ENCODE assay signal across 8 cellular contexts in the genomic region with DNA sequence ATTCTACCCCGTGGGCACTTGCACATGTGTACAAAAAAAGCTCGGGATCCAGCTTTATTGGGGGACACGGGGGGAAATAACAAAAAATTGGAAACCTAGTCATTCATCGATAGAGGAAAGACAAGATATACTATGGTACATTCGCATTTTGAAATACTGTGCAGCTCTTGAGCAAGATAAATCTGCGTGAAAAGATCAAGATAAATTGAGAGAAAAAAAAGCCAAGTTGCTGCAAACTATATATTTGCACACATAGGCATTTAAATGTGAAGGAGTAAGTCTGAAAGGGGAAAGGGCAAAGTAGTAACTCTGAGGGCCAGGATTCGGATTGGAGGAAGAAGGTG. TPM values are rescaled to one million over a fixed set of nuclear protein-coding genes. Genes with fewer than 3 reads are reported as not detected.
DNase-seq lines count a peak whose midpoint lies in the region; ATAC-seq and TF ChIP-seq lines count a peak whose summit lies in the region.

No MANE protein-coding gene starts in this region.

- CTCF ChIA-PET in activated B cell treated with CpG ODN at 0.5 μM for 24 hours (lab: Charles Lee) = interaction anchor here (1.5 kb wide), 1 partner anchor 37 kb away, joined by 4 read pairs; no protein-coding TSS in a partner anchor

- H3K9me3 Mint-ChIP-seq in GM23338 (no peaks in the 10 kb centered on the region), activated B cell treated with CpG ODN at 0.5 μM for 24 hours (no peaks in the 10 kb centered on the region), glutamatergic neuron (ENCODE audit: unreplicated experiment) (no peaks in the 10 kb centered on the region)

- H3K27ac ChIP-seq in GM23338 (ENCODE audit: low read depth) (no peak overlapping the region), skeletal muscle tissue (ENCODE audit: low read depth, low read length) (peak overlapping the region; percentile 96)

- peaks cover 8% of the 10 kb centered on the region; the same call in 2 of the 3 replicates for H3K36me3 Mint-ChIP-seq in GM23338 (ENCODE audit: low read depth)
- H3K36me3 Mint-ChIP-seq in activated B cell treated with CpG ODN at 0.5 μM for 24 hours (ENCODE audit: low read depth) = peaks cover 31% of the 10 kb centered on the region
- H3K36me3 Mint-ChIP-seq in glutamatergic neuron (ENCODE audit: unreplicated experiment) = no peaks in the 10 kb centered on the region

- DNase-seq in GM23338 (ENCODE audit: low spot score) (no peak), activated B cell treated with CpG ODN at 0.5 μM for 24 hours (no peak), glutamatergic neuron (no peak), COLO668 (lab: John Stamatoyannopoulos, UW; ENCODE audit: unreplicated experiment) (no peak)

- no peak for ATAC-seq in GM23338
- ATAC-seq in activated B cell treated with CpG ODN at 0.5 μM for 24 hours (ENCODE audit: low read depth) = no peak
- ATAC-seq in GM21447 (IDR thresholded peaks at IDR 0.05; ENCODE audit: unreplicated experiment) = no peak
- no peak for ATAC-seq in HG03108 (IDR thresholded peaks at IDR 0.05; ENCODE audit: unreplicated experiment)
- no peak for ATAC-seq in GM21381 (IDR thresholded peaks at IDR 0.05; ENCODE audit: unreplicated experiment)

- no peaks in the 10 kb centered on the region for H3F3A ChIP-seq in GM23338 (replicated peaks; ENCODE audit: low read depth)

- H3K27me3 Mint-ChIP-seq in GM23338 (ENCODE audit: insufficient read depth, low read depth, poor library complexity) = peaks cover 6% of the 10 kb centered on the region
- H3K27me3 Mint-ChIP-seq in activated B cell treated with CpG ODN at 0.5 μM for 24 hours = no peaks in the 10 kb centered on the region
- no peaks in the 10 kb centered on the region for H3K27me3 Mint-ChIP-seq in glutamatergic neuron (ENCODE audit: unreplicated experiment)

- no peak for TF ChIP-seq CTCF in GM23338 (conservative IDR thresholded peaks at IDR 0.05; ENCODE audit: low read depth in 2 of 2)
- TF ChIP-seq CTCF in activated B cell treated with CpG ODN at 0.5 μM for 24 hours (IDR thresholded peaks at IDR 0.05) = no peak
- no peak for TF ChIP-seq CTCF in glutamatergic neuron (IDR thresholded peaks at IDR 0.05; ENCODE audit: partially characterized antibody, unreplicated experiment)

- H3K4me2 ChIP-seq in GM23338 = peak overlapping the region; percentile 90

- peak overlapping the region; percentile 18; the same call in 1 of the 2 replicates for H2AFZ ChIP-seq in GM23338

- H3K27ac Mint-ChIP-seq in GM23338 (peak overlapping the region; percentile 95), activated B cell treated with CpG ODN at 0.5 μM for 24 hours (peak overlapping the region; percentile 98), glutamatergic neuron (ENCODE audit: unreplicated experiment) (peak overlapping the region; percentile 93)

- H3K9me3 ChIP-seq in skeletal muscle tissue (ENCODE audit: control insufficient read depth in 3 of 3, low read length in 3 of 3) = no peaks in the 10 kb centered on the region

- no peaks in the 10 kb centered on the region for H3K36me3 ChIP-seq in GM23338 (ENCODE audit: insufficient read depth)
- H3K36me3 ChIP-seq in skeletal muscle tissue (ENCODE audit: control insufficient read depth in 3 of 3, insufficient read depth in 3 of 3, low read length in 3 of 3) = peaks cover 0 to 3% (median 0%) of the 10 kb centered on the region in 3 donors

- H3K79me2 ChIP-seq in GM23338 (replicated peaks; ENCODE audit: insufficient read depth) = peaks cover 42% of the 10 kb centered on the region

- POLR2A ChIA-PET in activated B cell treated with CpG ODN at 0.5 μM for 24 hours (lab: Charles Lee) = interaction anchor here (0.6 to 3.0 kb wide), 16 partner anchors 9 to 616 kb away, joined by 3 to 24 read pairs (median 4); a partner anchor contains a TSS

- H3K9ac ChIP-seq in skeletal muscle tissue (ENCODE audit: low read depth in 1 of 3, low read length in 3 of 3) = peak overlapping the region; percentile 79 to 96 (median 89)

- H3K27me3 ChIP-seq in GM23338 (ENCODE audit: insufficient read depth) = no peaks in the 10 kb centered on the region
- H3K27me3 ChIP-seq in skeletal muscle tissue (ENCODE audit: control insufficient read depth in 3 of 3, insufficient read depth in 3 of 3, low read length in 3 of 3) = no peaks in the 10 kb centered on the region

- H3K4me3 Mint-ChIP-seq in GM23338 = peak overlapping the region; percentile 95
- H3K4me3 Mint-ChIP-seq in activated B cell treated with CpG ODN at 0.5 μM for 24 hours = peak overlapping the region; percentile 98
- peak overlapping the region; percentile 94 for H3K4me3 Mint-ChIP-seq in glutamatergic neuron (ENCODE audit: unreplicated experiment)

- H3K4me1 Mint-ChIP-seq in GM23338 = peaks cover 4% of the 10 kb centered on the region; the same call in 1 of the 3 replicates
- H3K4me1 Mint-ChIP-seq in activated B cell treated with CpG ODN at 0.5 μM for 24 hours = peaks cover 41% of the 10 kb centered on the region
- H3K4me1 Mint-ChIP-seq in glutamatergic neuron (ENCODE audit: low read depth, unreplicated experiment) = peaks cover 3% of the 10 kb centered on the region

- H3K9me2 ChIP-seq in GM23338 (ENCODE audit: insufficient read depth) = no peaks in the 10 kb centered on the region

- intact Hi-C loops in activated B cell treated with CpG ODN at 0.5 μM for 24 hours (cut with micrococcal nuclease) = loop anchor here (1.0 to 5.0 kb wide), 3 partner anchors 12 to 1824 kb away; no protein-coding TSS in a partner anchor

- H4K20me1 ChIP-seq in GM23338 (replicated peaks; ENCODE audit: insufficient read depth) = no peaks in the 10 kb centered on the region; the same call in 1 of the 2 replicates

- peak overlapping the region; percentile 89 for H3K4me3 ChIP-seq in GM23338
- H3K4me3 ChIP-seq in skeletal muscle tissue (ENCODE audit: low read length in 3 of 3) = peak overlapping the region; percentile 87 to 96 (median 93)

- H3K4me1 ChIP-seq in GM23338 (ENCODE audit: insufficient read depth) = peaks cover 5% of the 10 kb centered on the region
- H3K4me1 ChIP-seq in skeletal muscle tissue (ENCODE audit: control insufficient read depth in 3 of 3, insufficient read depth in 3 of 3, low read length in 3 of 3) = peaks cover 16 to 19% (median 18%) of the 10 kb centered on the region in 3 donors

TF ChIP-seq in GM23338, 12 proteins besides CTCF, POLR2A, EP300 and RAD21 (continues in another document):
- TF ChIP-seq ZNF331 (CRISPR knock-in tag; IDR thresholded peaks at IDR 0.05; ENCODE audit: low read depth) (no peak), JUNB (IDR thresholded peaks at IDR 0.05; ENCODE audit: unreplicated experiment) (no peak), NANOG (IDR thresholded peaks at IDR 0.05; ENCODE audit: borderline replicate concordance) (no peak), POLR2AphosphoS5 (IDR thresholded peaks at IDR 0.05; ENCODE audit: low read depth) (no peak), EZH2 (IDR thresholded peaks at IDR 0.05; ENCODE audit: low read depth, unreplicated experiment) (no peak), STAT1 (IDR thresholded peaks at IDR 0.05; ENCODE audit: unreplicated experiment) (no peak), EZH2phosphoT487 (IDR thresholded peaks at IDR 0.05; ENCODE audit: unreplicated experiment) (no peak), CREB1 (CRISPR knock-in tag; IDR thresholded peaks at IDR 0.05; ENCODE audit: low read depth) (no peak), ZNF114 (CRISPR knock-in tag; IDR thresholded peaks at IDR 0.05) (no peak)
- TF ChIP-seq, protein P1, sequence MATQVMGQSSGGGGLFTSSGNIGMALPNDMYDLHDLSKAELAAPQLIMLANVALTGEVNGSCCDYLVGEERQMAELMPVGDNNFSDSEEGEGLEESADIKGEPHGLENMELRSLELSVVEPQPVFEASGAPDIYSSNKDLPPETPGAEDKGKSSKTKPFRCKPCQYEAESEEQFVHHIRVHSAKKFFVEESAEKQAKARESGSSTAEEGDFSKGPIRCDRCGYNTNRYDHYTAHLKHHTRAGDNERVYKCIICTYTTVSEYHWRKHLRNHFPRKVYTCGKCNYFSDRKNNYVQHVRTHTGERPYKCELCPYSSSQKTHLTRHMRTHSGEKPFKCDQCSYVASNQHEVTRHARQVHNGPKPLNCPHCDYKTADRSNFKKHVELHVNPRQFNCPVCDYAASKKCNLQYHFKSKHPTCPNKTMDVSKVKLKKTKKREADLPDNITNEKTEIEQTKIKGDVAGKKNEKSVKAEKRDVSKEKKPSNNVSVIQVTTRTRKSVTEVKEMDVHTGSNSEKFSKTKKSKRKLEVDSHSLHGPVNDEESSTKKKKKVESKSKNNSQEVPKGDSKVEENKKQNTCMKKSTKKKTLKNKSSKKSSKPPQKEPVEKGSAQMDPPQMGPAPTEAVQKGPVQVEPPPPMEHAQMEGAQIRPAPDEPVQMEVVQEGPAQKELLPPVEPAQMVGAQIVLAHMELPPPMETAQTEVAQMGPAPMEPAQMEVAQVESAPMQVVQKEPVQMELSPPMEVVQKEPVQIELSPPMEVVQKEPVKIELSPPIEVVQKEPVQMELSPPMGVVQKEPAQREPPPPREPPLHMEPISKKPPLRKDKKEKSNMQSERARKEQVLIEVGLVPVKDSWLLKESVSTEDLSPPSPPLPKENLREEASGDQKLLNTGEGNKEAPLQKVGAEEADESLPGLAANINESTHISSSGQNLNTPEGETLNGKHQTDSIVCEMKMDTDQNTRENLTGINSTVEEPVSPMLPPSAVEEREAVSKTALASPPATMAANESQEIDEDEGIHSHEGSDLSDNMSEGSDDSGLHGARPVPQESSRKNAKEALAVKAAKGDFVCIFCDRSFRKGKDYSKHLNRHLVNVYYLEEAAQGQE (IDR thresholded peaks at IDR 0.05; ENCODE audit: unreplicated experiment) = no peak
- TF ChIP-seq, protein P2, sequence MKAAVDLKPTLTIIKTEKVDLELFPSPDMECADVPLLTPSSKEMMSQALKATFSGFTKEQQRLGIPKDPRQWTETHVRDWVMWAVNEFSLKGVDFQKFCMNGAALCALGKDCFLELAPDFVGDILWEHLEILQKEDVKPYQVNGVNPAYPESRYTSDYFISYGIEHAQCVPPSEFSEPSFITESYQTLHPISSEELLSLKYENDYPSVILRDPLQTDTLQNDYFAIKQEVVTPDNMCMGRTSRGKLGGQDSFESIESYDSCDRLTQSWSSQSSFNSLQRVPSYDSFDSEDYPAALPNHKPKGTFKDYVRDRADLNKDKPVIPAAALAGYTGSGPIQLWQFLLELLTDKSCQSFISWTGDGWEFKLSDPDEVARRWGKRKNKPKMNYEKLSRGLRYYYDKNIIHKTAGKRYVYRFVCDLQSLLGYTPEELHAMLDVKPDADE (IDR thresholded peaks at IDR 0.05) = no peak

RNA-seq across cellular contexts. Expression of a gene that starts 0.6 kb away (rescaled TPM):
- total RNA-seq in GM23338 (2014; rRNA removed; shearing (Covaris generic)) = 16.2 and 19.6 TPM in 2 replicates
- polyA plus RNA-seq in GM23338 (2016; fragmentation: Nextera tagmentation; extraction: Ambion mirVana) = 12.4 and 17.2 TPM in 2 replicates
- total RNA-seq in activated B cell treated with CpG ODN at 0.5 μM for 24 hours (46.6 and 48.9 TPM in 2 replicates), glutamatergic neuron (ENCODE audit: unreplicated experiment) (39.9 TPM), skeletal muscle tissue (45.9 TPM)

RNA-seq across cellular contexts. Expression of a gene that starts 26.9 kb away (rescaled TPM):
- 14.3 and 16.5 TPM in 2 replicates for total RNA-seq in GM23338 (2014; rRNA removed; shearing (Covaris generic))
- 2.2 and 3.4 TPM in 2 replicates for polyA plus RNA-seq in GM23338 (2016; fragmentation: Nextera tagmentation; extraction: Ambion mirVana)
- 38.3 and 52.2 TPM in 2 replicates for total RNA-seq in activated B cell treated with CpG ODN at 0.5 μM for 24 hours
- total RNA-seq in glutamatergic neuron (ENCODE audit: unreplicated experiment) = 19.1 TPM
- 8.4 TPM for total RNA-seq in skeletal muscle tissue
